Comparison of ENCODE assay signal across 1 cellular context in the genomic region with DNA sequence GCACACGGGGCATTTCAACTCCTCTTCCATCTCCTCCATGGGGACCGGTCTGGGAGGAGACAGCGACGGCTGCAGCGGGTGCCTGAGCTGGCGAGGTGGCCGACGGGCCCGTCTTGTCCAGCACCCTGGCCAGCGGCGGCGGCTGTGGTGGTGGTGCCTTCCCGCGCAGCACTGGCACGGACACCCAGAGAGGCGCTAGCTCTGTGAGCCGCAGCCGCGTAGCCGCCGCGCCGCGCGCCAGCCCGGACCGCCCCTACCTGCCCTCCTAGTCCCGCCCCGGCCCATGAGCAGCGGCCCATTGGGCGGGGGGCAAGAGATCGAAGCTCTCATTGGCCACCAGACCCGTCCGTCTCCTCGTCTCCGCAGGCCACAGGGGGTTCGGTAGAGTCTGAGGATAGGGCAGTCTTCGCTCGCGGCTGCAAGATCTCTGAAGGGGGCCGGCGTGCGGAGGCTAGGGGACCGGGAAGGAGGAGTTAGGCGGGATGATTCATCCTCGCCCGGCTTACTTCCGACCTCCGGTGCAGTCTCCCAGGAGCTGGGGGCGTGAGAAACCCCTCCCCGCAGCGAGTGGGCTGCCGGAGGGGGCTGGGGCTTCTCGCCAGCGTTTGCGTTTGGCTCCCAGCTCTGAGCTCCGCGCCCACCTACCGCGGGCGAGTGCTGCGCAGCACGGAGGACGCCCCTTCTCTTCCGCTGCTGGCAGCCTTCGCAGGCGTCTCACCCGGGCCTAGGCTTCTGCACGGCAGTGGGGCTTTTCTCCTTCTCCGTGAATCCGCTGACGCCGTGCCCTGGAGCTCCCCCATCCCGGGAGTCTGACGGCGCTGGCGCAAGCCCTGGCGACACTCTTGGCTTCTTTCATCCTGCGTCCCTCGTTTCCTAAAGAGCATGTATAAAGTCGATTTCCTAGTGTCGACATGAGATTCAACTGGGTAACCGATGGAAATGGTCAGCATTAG.
TF ChIP-seq lines count a peak whose summit lies in the region.

A gene (minus strand): TSS at position 205 of the 953 bp plus-strand sequence. CDS start 166 bp downstream, at position 39.

TF ChIP-seq in HEK293, 187 proteins besides CTCF, POLR2A, EP300 and RAD21 (continued from another document and continues in another):
- no peak for TF ChIP-seq ZNF354C (tag by site-specific recombination; IDR thresholded peaks at IDR 0.05; ENCODE audit: borderline replicate concordance, low read depth)
- TF ChIP-seq ZNF585B (tag by site-specific recombination; IDR thresholded peaks at IDR 0.05) = no peak
- no peak for TF ChIP-seq ZNF114 (tag by site-specific recombination; IDR thresholded peaks at IDR 0.05)
- no peak; the same call in 1 of the 2 replicates for TF ChIP-seq ZNF629 (tag by site-specific recombination; IDR thresholded peaks at IDR 0.05)
- TF ChIP-seq, protein P1, sequence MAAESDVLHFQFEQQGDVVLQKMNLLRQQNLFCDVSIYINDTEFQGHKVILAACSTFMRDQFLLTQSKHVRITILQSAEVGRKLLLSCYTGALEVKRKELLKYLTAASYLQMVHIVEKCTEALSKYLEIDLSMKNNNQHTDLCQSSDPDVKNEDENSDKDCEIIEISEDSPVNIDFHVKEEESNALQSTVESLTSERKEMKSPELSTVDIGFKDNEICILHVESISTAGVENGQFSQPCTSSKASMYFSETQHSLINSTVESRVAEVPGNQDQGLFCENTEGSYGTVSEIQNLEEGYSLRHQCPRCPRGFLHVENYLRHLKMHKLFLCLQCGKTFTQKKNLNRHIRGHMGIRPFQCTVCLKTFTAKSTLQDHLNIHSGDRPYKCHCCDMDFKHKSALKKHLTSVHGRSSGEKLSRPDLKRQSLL (tag by site-specific recombination; IDR thresholded peaks at IDR 0.05) = peak; percentile 29; the same call in 1 of the 2 replicates
- TF ChIP-seq ZBTB17 (tag by site-specific recombination; IDR thresholded peaks at IDR 0.05) = peak; percentile 84
- no peak for TF ChIP-seq ZNF202 (tag by site-specific recombination; IDR thresholded peaks at IDR 0.05; ENCODE audit: borderline replicate concordance)
- no peak for TF ChIP-seq ZNF529 (tag by site-specific recombination; IDR thresholded peaks at IDR 0.05; ENCODE audit: insufficient replicate concordance)
- no peak for TF ChIP-seq ZNF610 (tag by site-specific recombination; IDR thresholded peaks at IDR 0.05; ENCODE audit: borderline replicate concordance)
- no peak for TF ChIP-seq GFI1B (tag by site-specific recombination; IDR thresholded peaks at IDR 0.05)
- TF ChIP-seq GLIS1 (tag by site-specific recombination; IDR thresholded peaks at IDR 0.05) = peak; percentile 97
- TF ChIP-seq, protein P2, sequence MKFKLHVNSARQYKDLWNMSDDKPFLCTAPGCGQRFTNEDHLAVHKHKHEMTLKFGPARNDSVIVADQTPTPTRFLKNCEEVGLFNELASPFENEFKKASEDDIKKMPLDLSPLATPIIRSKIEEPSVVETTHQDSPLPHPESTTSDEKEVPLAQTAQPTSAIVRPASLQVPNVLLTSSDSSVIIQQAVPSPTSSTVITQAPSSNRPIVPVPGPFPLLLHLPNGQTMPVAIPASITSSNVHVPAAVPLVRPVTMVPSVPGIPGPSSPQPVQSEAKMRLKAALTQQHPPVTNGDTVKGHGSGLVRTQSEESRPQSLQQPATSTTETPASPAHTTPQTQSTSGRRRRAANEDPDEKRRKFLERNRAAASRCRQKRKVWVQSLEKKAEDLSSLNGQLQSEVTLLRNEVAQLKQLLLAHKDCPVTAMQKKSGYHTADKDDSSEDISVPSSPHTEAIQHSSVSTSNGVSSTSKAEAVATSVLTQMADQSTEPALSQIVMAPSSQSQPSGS (tag by site-specific recombination; IDR thresholded peaks at IDR 0.05; ENCODE audit: low read depth) = no peak
- no peak for TF ChIP-seq ZNF169 (tag by site-specific recombination; IDR thresholded peaks at IDR 0.05)
- no peak for TF ChIP-seq YY2 (tag by site-specific recombination; IDR thresholded peaks at IDR 0.05)
- TF ChIP-seq SP3 (tag by site-specific recombination; IDR thresholded peaks at IDR 0.05) = peak; percentile 88
- 0 out of 2 replicates have a peak, but pooled peaks have one; percentile 38 for TF ChIP-seq ZNF24 (tag by site-specific recombination; IDR thresholded peaks at IDR 0.05)
- peak; percentile 99 for TF ChIP-seq GLIS2 (tag by site-specific recombination; IDR thresholded peaks at IDR 0.05)
- TF ChIP-seq KLF1 (tag by site-specific recombination; IDR thresholded peaks at IDR 0.05) = peak; percentile 22; the same call in 1 of the 2 replicates
- TF ChIP-seq ZNF302 (tag by site-specific recombination; IDR thresholded peaks at IDR 0.05; ENCODE audit: low read depth) = no peak
- no peak for TF ChIP-seq SCRT2 (tag by site-specific recombination; IDR thresholded peaks at IDR 0.05)
- peak; percentile 79; the same call in 1 of the 2 replicates for TF ChIP-seq ZBTB20 (tag by site-specific recombination; IDR thresholded peaks at IDR 0.05)
- TF ChIP-seq KLF9 (tag by site-specific recombination; IDR thresholded peaks at IDR 0.05; ENCODE audit: low read depth) = peak; percentile 74
- TF ChIP-seq ZNF664 (tag by site-specific recombination; IDR thresholded peaks at IDR 0.05) = no peak
- TF ChIP-seq ZNF138 (tag by site-specific recombination; IDR thresholded peaks at IDR 0.05; ENCODE audit: borderline replicate concordance) = no peak
- TF ChIP-seq BCL11A (tag by site-specific recombination; IDR thresholded peaks at IDR 0.05; ENCODE audit: low read depth) = no peak
- no peak for TF ChIP-seq ZNF521 (tag by site-specific recombination; IDR thresholded peaks at IDR 0.05)
- TF ChIP-seq, protein P3, sequence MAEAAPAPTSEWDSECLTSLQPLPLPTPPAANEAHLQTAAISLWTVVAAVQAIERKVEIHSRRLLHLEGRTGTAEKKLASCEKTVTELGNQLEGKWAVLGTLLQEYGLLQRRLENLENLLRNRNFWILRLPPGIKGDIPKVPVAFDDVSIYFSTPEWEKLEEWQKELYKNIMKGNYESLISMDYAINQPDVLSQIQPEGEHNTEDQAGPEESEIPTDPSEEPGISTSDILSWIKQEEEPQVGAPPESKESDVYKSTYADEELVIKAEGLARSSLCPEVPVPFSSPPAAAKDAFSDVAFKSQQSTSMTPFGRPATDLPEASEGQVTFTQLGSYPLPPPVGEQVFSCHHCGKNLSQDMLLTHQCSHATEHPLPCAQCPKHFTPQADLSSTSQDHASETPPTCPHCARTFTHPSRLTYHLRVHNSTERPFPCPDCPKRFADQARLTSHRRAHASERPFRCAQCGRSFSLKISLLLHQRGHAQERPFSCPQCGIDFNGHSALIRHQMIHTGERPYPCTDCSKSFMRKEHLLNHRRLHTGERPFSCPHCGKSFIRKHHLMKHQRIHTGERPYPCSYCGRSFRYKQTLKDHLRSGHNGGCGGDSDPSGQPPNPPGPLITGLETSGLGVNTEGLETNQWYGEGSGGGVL (tag by site-specific recombination; IDR thresholded peaks at IDR 0.05) = peak; percentile 39
- TF ChIP-seq ZFP69B (tag by site-specific recombination; IDR thresholded peaks at IDR 0.05) = no peak
- no peak for TF ChIP-seq ZNF768 (tag by site-specific recombination; IDR thresholded peaks at IDR 0.05)
- no peak for TF ChIP-seq ZNF658 (tag by site-specific recombination; IDR thresholded peaks at IDR 0.05)
- no peak for TF ChIP-seq ZNF560 (tag by site-specific recombination; IDR thresholded peaks at IDR 0.05; ENCODE audit: borderline replicate concordance)
- TF ChIP-seq ZNF155 (tag by site-specific recombination; IDR thresholded peaks at IDR 0.05) = no peak
- TF ChIP-seq ZNF23 (tag by site-specific recombination; IDR thresholded peaks at IDR 0.05; ENCODE audit: borderline replicate concordance) = no peak
- no peak for TF ChIP-seq ZNF16 (tag by site-specific recombination; IDR thresholded peaks at IDR 0.05; ENCODE audit: low read depth)
- peak; percentile 82 for TF ChIP-seq ZBTB48 (tag by site-specific recombination; IDR thresholded peaks at IDR 0.05)
- no peak for TF ChIP-seq FEZF1 (tag by site-specific recombination; IDR thresholded peaks at IDR 0.05)
- TF ChIP-seq SETDB1 (IDR thresholded peaks at IDR 0.05; ENCODE audit: insufficient read length, low read length) = no peak
- TF ChIP-seq, protein P4, sequence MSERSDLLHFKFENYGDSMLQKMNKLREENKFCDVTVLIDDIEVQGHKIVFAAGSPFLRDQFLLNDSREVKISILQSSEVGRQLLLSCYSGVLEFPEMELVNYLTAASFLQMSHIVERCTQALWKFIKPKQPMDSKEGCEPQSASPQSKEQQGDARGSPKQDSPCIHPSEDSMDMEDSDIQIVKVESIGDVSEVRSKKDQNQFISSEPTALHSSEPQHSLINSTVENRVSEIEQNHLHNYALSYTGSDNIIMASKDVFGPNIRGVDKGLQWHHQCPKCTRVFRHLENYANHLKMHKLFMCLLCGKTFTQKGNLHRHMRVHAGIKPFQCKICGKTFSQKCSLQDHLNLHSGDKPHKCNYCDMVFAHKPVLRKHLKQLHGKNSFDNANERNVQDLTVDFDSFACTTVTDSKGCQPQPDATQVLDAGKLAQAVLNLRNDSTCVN (tag by site-specific recombination; optimal IDR thresholded peaks at IDR 0.05) = peak; percentile 97
- TF ChIP-seq, protein P5, sequence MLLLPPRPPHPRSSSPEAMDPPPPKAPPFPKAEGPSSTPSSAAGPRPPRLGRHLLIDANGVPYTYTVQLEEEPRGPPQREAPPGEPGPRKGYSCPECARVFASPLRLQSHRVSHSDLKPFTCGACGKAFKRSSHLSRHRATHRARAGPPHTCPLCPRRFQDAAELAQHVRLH (tag by site-specific recombination; IDR thresholded peaks at IDR 0.05) = no peak
- TF ChIP-seq IKZF3 (tag by site-specific recombination; IDR thresholded peaks at IDR 0.05) = peak; percentile 60
- TF ChIP-seq ZXDB (tag by site-specific recombination; IDR thresholded peaks at IDR 0.05) = peak; percentile 58
- TF ChIP-seq KLF8 (tag by site-specific recombination; IDR thresholded peaks at IDR 0.05) = peak; percentile 54; the same call in 1 of the 2 replicates
- no peak for TF ChIP-seq ZNF37A (tag by site-specific recombination; IDR thresholded peaks at IDR 0.05)
- TF ChIP-seq, protein P6, sequence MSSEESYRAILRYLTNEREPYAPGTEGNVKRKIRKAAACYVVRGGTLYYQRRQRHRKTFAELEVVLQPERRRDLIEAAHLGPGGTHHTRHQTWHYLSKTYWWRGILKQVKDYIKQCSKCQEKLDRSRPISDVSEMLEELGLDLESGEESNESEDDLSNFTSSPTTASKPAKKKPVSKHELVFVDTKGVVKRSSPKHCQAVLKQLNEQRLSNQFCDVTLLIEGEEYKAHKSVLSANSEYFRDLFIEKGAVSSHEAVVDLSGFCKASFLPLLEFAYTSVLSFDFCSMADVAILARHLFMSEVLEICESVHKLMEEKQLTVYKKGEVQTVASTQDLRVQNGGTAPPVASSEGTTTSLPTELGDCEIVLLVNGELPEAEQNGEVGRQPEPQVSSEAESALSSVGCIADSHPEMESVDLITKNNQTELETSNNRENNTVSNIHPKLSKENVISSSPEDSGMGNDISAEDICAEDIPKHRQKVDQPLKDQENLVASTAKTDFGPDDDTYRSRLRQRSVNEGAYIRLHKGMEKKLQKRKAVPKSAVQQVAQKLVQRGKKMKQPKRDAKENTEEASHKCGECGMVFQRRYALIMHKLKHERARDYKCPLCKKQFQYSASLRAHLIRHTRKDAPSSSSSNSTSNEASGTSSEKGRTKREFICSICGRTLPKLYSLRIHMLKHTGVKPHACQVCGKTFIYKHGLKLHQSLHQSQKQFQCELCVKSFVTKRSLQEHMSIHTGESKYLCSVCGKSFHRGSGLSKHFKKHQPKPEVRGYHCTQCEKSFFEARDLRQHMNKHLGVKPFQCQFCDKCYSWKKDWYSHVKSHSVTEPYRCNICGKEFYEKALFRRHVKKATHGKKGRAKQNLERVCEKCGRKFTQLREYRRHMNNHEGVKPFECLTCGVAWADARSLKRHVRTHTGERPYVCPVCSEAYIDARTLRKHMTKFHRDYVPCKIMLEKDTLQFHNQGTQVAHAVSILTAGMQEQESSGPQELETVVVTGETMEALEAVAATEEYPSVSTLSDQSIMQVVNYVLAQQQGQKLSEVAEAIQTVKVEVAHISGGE (tag by site-specific recombination; conservative IDR thresholded peaks at IDR 0.05; ENCODE audit: low read depth) = peak; percentile 85
- TF ChIP-seq SP7 (tag by site-specific recombination; IDR thresholded peaks at IDR 0.05) = no peak; the same call in 1 of the 2 replicates
- TF ChIP-seq, protein P7, sequence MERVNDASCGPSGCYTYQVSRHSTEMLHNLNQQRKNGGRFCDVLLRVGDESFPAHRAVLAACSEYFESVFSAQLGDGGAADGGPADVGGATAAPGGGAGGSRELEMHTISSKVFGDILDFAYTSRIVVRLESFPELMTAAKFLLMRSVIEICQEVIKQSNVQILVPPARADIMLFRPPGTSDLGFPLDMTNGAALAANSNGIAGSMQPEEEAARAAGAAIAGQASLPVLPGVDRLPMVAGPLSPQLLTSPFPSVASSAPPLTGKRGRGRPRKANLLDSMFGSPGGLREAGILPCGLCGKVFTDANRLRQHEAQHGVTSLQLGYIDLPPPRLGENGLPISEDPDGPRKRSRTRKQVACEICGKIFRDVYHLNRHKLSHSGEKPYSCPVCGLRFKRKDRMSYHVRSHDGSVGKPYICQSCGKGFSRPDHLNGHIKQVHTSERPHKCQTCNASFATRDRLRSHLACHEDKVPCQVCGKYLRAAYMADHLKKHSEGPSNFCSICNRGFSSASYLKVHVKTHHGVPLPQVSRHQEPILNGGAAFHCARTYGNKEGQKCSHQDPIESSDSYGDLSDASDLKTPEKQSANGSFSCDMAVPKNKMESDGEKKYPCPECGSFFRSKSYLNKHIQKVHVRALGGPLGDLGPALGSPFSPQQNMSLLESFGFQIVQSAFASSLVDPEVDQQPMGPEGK (tag by site-specific recombination; IDR thresholded peaks at IDR 0.05) = peak; percentile 98
- no peak for TF ChIP-seq ZNF792 (tag by site-specific recombination; IDR thresholded peaks at IDR 0.05)
- no peak for TF ChIP-seq PRDM1 (tag by site-specific recombination; IDR thresholded peaks at IDR 0.05)
- TF ChIP-seq OSR2 (tag by site-specific recombination; IDR thresholded peaks at IDR 0.05) = peak; percentile 43
- no peak for TF ChIP-seq ZNF548 (tag by site-specific recombination; IDR thresholded peaks at IDR 0.05)
- TF ChIP-seq, protein P8, sequence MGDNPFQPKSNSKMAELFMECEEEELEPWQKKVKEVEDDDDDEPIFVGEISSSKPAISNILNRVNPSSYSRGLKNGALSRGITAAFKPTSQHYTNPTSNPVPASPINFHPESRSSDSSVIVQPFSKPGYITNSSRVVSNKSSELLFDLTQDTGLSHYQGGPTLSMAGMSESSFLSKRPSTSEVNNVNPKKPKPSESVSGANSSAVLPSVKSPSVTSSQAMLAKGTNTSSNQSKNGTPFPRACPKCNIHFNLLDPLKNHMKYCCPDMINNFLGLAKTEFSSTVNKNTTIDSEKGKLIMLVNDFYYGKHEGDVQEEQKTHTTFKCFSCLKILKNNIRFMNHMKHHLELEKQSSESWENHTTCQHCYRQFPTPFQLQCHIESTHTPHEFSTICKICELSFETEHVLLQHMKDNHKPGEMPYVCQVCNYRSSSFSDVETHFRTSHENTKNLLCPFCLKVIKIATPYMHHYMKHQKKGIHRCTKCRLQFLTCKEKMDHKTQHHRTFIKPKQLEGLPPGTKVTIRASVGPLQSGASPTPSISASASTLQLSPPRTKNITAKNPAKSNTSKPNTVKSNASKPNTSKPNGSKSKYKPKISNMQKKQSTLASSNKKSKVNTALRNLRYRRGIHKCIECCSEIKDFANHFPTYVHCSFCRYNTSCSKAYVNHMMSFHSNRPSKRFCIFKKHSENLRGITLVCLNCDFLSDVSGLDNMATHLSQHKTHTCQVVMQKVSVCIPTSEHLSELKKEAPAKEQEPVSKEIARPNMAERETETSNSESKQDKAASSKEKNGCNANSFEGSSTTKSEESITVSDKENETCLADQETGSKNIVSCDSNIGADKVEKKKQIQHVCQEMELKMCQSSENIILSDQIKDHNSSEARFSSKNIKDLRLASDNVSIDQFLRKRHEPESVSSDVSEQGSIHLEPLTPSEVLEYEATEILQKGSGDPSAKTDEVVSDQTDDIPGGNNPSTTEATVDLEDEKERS (tag by site-specific recombination; IDR thresholded peaks at IDR 0.05) = no peak
- no peak for TF ChIP-seq HOXC10 (CRISPR knock-in tag; IDR thresholded peaks at IDR 0.05)
